ENCODE assay signal across 8 cellular contexts in genomic region chr14:49853158-49853477, GRCh38. TPM values are rescaled to one million over a fixed set of nuclear protein-coding genes. Genes with fewer than 3 reads are reported as not detected.
DNase-seq lines count a peak whose midpoint lies in the region; ATAC-seq and TF ChIP-seq lines count a peak whose summit lies in the region.

No MANE protein-coding gene starts in this region.

- intact Hi-C loops in testis (cut with DNase I; ENCODE audit: low total_unique reads), result no loop called here

- TF ChIP-seq CTCF in DOHH2 (IDR thresholded peaks at IDR 0.05; ENCODE audit: low read depth, low read length, poor library complexity, severe bottlenecking), result peak; percentile 42
- TF ChIP-seq CTCF in testis (IDR thresholded peaks at IDR 0.05), result no peak

- H3K27me3 Mint-ChIP-seq in activated T-helper 17 cell treated with anti-CD3 and anti-CD28 coated beads, Interleukin-2, amount 50 U/mL, for 72 hours, result no peaks in the 10 kb centered on the region

- H3K27ac ChIP-seq in DOHH2 (ENCODE audit: low read depth, low read length) (peak overlapping the region; percentile 65), testis (peak overlapping the region; percentile 87 to 91)

- peak overlapping the region; percentile 85 for H3K4me3 ChIP-seq in DOHH2 (ENCODE audit: low read length)
- H3K4me3 ChIP-seq in iPS-18c (ENCODE audit: insufficient read depth, low read depth, low read length), result peak overlapping the region; percentile 85; the same call in 1 of the 2 replicates
- peak overlapping the region; percentile 80 to 93 for H3K4me3 ChIP-seq in testis

- no peaks in the 10 kb centered on the region; the same call in 1 of the 2 replicates for H4K20me1 ChIP-seq in DOHH2 (ENCODE audit: control insufficient read depth, insufficient read depth, low read depth, low read length)

- H3K9me3 Mint-ChIP-seq in activated T-helper 17 cell treated with anti-CD3 and anti-CD28 coated beads, Interleukin-2, amount 50 U/mL, for 72 hours, result no peaks in the 10 kb centered on the region

- peaks cover 46% of the 10 kb centered on the region for H3K79me2 ChIP-seq in DOHH2 (ENCODE audit: control insufficient read depth, low read length)

- H3K4me1 ChIP-seq in DOHH2 (ENCODE audit: control insufficient read depth, low read length), result peaks cover 50% of the 10 kb centered on the region
- H3K4me1 ChIP-seq in testis, result peaks cover 3% of the 10 kb centered on the region

- no peaks in the 10 kb centered on the region for H3K27me3 ChIP-seq in DOHH2 (ENCODE audit: control insufficient read depth, low read length)
- H3K27me3 ChIP-seq in testis, result no peaks in the 10 kb centered on the region

- no peak for TF ChIP-seq POLR2A in testis (IDR thresholded peaks at IDR 0.05)

- H3K9me2 ChIP-seq in DOHH2 (replicated peaks; ENCODE audit: control insufficient read depth, low read length), result no peaks in the 10 kb centered on the region

- ATAC-seq in HG02759 (IDR thresholded peaks at IDR 0.05; ENCODE audit: unreplicated experiment), result peak; percentile 20
- peak; percentile 8 for ATAC-seq in activated T-helper 17 cell treated with anti-CD3 and anti-CD28 coated beads, Interleukin-2, amount 50 U/mL, for 72 hours (replicated peaks)

- DNase-seq in testis (no peak), NOMO-1 treated with DMSO at 0.1 percent for 48 hours (lab: John Stamatoyannopoulos, UW; ENCODE audit: unreplicated experiment) (no peak), NCI-H1092 treated with DMSO at 0.1 percent for 48 hours (lab: John Stamatoyannopoulos, UW) (no peak), NCI-H510A (lab: John Stamatoyannopoulos, UW) (no peak)

- WGBS in testis, 2 donors, result 1 to 2% methylated on average over 13 to 14 of the region's 14 CpGs

- H3K4me1 Mint-ChIP-seq in activated T-helper 17 cell treated with anti-CD3 and anti-CD28 coated beads, Interleukin-2, amount 50 U/mL, for 72 hours, result peaks cover 19% of the 10 kb centered on the region

- peaks cover 25% of the 10 kb centered on the region for H3F3A ChIP-seq in DOHH2 (ENCODE audit: control insufficient read depth, insufficient read depth)

- H3K36me3 ChIP-seq in DOHH2 (ENCODE audit: control insufficient read depth, low read length) (peaks cover 38% of the 10 kb centered on the region), testis (ENCODE audit: low read depth, missing control alignments) (no peaks in the 10 kb centered on the region)

- H3K4me3 Mint-ChIP-seq in activated T-helper 17 cell treated with anti-CD3 and anti-CD28 coated beads, Interleukin-2, amount 50 U/mL, for 72 hours, result peak overlapping the region; percentile 93

- H3K27ac Mint-ChIP-seq in activated T-helper 17 cell treated with anti-CD3 and anti-CD28 coated beads, Interleukin-2, amount 50 U/mL, for 72 hours, result peak overlapping the region; percentile 98

- H3K36me3 Mint-ChIP-seq in activated T-helper 17 cell treated with anti-CD3 and anti-CD28 coated beads, Interleukin-2, amount 50 U/mL, for 72 hours (ENCODE audit: low read depth), result peaks cover 50% of the 10 kb centered on the region

- no peaks in the 10 kb centered on the region for H3K9me3 ChIP-seq in DOHH2 (ENCODE audit: control insufficient read depth, insufficient read depth, low read length)
- no peaks in the 10 kb centered on the region for H3K9me3 ChIP-seq in iPS-18c (ENCODE audit: control insufficient read depth, insufficient read depth, low read length)
- H3K9me3 ChIP-seq in testis, result no peaks in the 10 kb centered on the region

- H3K4me2 ChIP-seq in DOHH2 (ENCODE audit: low read length), result peak overlapping the region; percentile 91

RNA-seq across cellular contexts. Expression of gene NEMF, which starts 0.5 kb away (rescaled TPM):
- total RNA-seq in activated T-helper 17 cell treated with anti-CD3 and anti-CD28 coated beads, Interleukin-2, amount 50 U/mL, for 72 hours, result 10 to 100 TPM; 79.9 to 86.6 TPM
- 10 to 100 TPM; 81.3 to 98.7 TPM for total RNA-seq in testis
- 13.8 TPM for polyA plus RNA-seq in testis (ENCODE audit: insufficient read depth, low read depth, low replicate concordance)

RNA-seq across cellular contexts. Expression of gene ARF6, which starts 39.8 kb away (rescaled TPM):
- total RNA-seq in activated T-helper 17 cell treated with anti-CD3 and anti-CD28 coated beads, Interleukin-2, amount 50 U/mL, for 72 hours, result 100 to 1,000 TPM; 161 to 163 TPM
- total RNA-seq in testis, result 10 to 100 TPM; 45.2 to 51.8 TPM
- 41.3 TPM for polyA plus RNA-seq in testis (ENCODE audit: insufficient read depth, low read depth, low replicate concordance)
